ENCODE assay signal across 9 cellular contexts in genomic region chr20:10558635-10559187, GRCh38.
DNase-seq lines count a peak whose midpoint lies in the region; ATAC-seq and TF ChIP-seq lines count a peak whose summit lies in the region.
"Had no signal": no experiment of that assay in that cellular context is flagged by ENCODE, and none has a peak within 500 bp of the region (broad histone marks: within the 10 kb centered on the region; RNA-seq: fewer than 3 reads in every experiment).

No MANE protein-coding gene starts in this region.

- H3K9me3 Mint-ChIP-seq in HFFc6, result no peaks in the 10 kb centered on the region
- H3K9me3 Mint-ChIP-seq in T-helper 1 cell treated with Interleukin-12 subunit alpha and Interleukin-12 subunit beta and Interleukin-4 antibody, amounts not matched to agents 30 μg/mL and 1 μg/mL, for 36 hours, result no peaks in the 10 kb centered on the region

- peak; percentile 90 for ATAC-seq in GM18498 (IDR thresholded peaks at IDR 0.05; ENCODE audit: unreplicated experiment)

- peak overlapping the region; percentile 70 for H3K27ac Mint-ChIP-seq in HFFc6
- peak overlapping the region; percentile 32 for H3K27ac Mint-ChIP-seq in T-helper 1 cell treated with Interleukin-12 subunit alpha and Interleukin-12 subunit beta and Interleukin-4 antibody, amounts not matched to agents 30 μg/mL and 1 μg/mL, for 36 hours

- no peak overlapping the region for H3K4me3 ChIP-seq in fibroblast of villous mesenchyme (ENCODE audit: low read depth, low read length)
- H3K4me3 ChIP-seq: SK-N-MC had no signal

- peaks cover 16% of the 10 kb centered on the region for H3K36me3 Mint-ChIP-seq in HFFc6 (ENCODE audit: low read depth)
- peaks cover 5% of the 10 kb centered on the region for H3K36me3 Mint-ChIP-seq in T-helper 1 cell treated with Interleukin-12 subunit alpha and Interleukin-12 subunit beta and Interleukin-4 antibody, amounts not matched to agents 30 μg/mL and 1 μg/mL, for 36 hours (ENCODE audit: low read depth)

- TF ChIP-seq CTCF in HFFc6 (IDR thresholded peaks at IDR 0.05) (peak; percentile 53), fibroblast of villous mesenchyme (IDR thresholded peaks at IDR 0.05; ENCODE audit: insufficient read depth, low read depth, low read length) (peak; percentile 20)

- peak; percentile 92 for DNase-seq in HFFc6
- peak; percentile 82 for DNase-seq in fibroblast of villous mesenchyme (ENCODE audit: low read depth)
- peak; percentile 54 for DNase-seq in stromal cell of bone marrow (ENCODE audit: low read depth)
- DNase-seq in iPS-NIHi11 (ENCODE audit: low spot score), result no peak
- no peak for DNase-seq in SW 1271 (lab: John Stamatoyannopoulos, UW)
- DNase-seq in erythroblast (lab: John Stamatoyannopoulos, UW), result no peak

- TF ChIP-seq POLR2A in erythroblast (IDR thresholded peaks at IDR 0.05; ENCODE audit: low read length), result no peak

- no peaks in the 10 kb centered on the region; the same call in 1 of the 2 replicates for H3K27me3 Mint-ChIP-seq in HFFc6 (ENCODE audit: insufficient read depth)
- peaks cover 4% of the 10 kb centered on the region for H3K27me3 Mint-ChIP-seq in T-helper 1 cell treated with Interleukin-12 subunit alpha and Interleukin-12 subunit beta and Interleukin-4 antibody, amounts not matched to agents 30 μg/mL and 1 μg/mL, for 36 hours (ENCODE audit: low read depth)

- peak overlapping the region; percentile 80 for H3K4me3 Mint-ChIP-seq in HFFc6
- peak overlapping the region; percentile 2 for H3K4me3 Mint-ChIP-seq in T-helper 1 cell treated with Interleukin-12 subunit alpha and Interleukin-12 subunit beta and Interleukin-4 antibody, amounts not matched to agents 30 μg/mL and 1 μg/mL, for 36 hours

- H3K4me1 Mint-ChIP-seq in HFFc6 (ENCODE audit: low read depth), result peaks cover 64% of the 10 kb centered on the region
- H3K4me1 Mint-ChIP-seq in T-helper 1 cell treated with Interleukin-12 subunit alpha and Interleukin-12 subunit beta and Interleukin-4 antibody, amounts not matched to agents 30 μg/mL and 1 μg/mL, for 36 hours (ENCODE audit: low read depth), result peaks cover 14% of the 10 kb centered on the region

Comparison
In these comparisons a context has a peak if more than half of its experiments do, and no peak if none do; other contexts are left out.
1. DNase-seq: peak in HFFc6 (single experiment), fibroblast of villous mesenchyme (single experiment) and stromal cell of bone marrow (single experiment); none in iPS-NIHi11 (single experiment), SW 1271 (0 of 2) and erythroblast (0 of 2).